In genomic region chr11:70220920-70221319, GRCh38 we compare ENCODE assay signal across 18 cellular contexts.
"Had no signal": no experiment of that assay in that cellular context is flagged by ENCODE, and none has a peak within 500 bp of the region (broad histone marks: within the 10 kb centered on the region; RNA-seq: fewer than 3 reads in every experiment).

No MANE protein-coding gene starts in this region.

- DNase-seq: activated CD4-positive, alpha-beta T cell treated with anti-CD3 and anti-CD28 coated beads for 48 hours; activated CD8-positive, alpha-beta memory T cell treated with anti-CD3 and anti-CD28 coated beads for 24 hours; activated naive CD4-positive, alpha-beta T cell treated with Interleukin-2 at 50 U/mL for 16 hours; activated naive CD8-positive, alpha-beta T cell treated with anti-CD3 and anti-CD28 coated beads, Interleukin-2, amount 50 U/mL, for 24 hours; caudate nucleus; colonic mucosa; kidney; left ventricle myocardium superior; mesenchymal stem cell; ovary; WERI-Rb-1 had no signal

- H3K36me3 ChIP-seq: colonic mucosa, ovary, tibial nerve, vagina, WERI-Rb-1 had no signal

- H3K27ac ChIP-seq: colonic mucosa, hepatocyte, ovary, skin epidermis, tibial nerve, vagina had no signal

- H3K9me3 Mint-ChIP-seq: activated naive CD8-positive, alpha-beta T cell treated with anti-CD3 and anti-CD28 coated beads, Interleukin-2, amount 50 U/mL, for 24 hours; stimulated activated memory B cell treated with anti-CD40 and anti-IgM and Interleukin-4, amounts not matched to agents 10 μg/mL and 1 μg/mL and 100 μg/mL, for 72 hours had no signal

- H3K79me2 ChIP-seq: hepatocyte had no signal

- H3K4me3 ChIP-seq: colonic mucosa, hepatocyte, ovary, skin epidermis, tibial nerve, vagina had no signal

- H3K4me3 Mint-ChIP-seq: activated naive CD8-positive, alpha-beta T cell treated with anti-CD3 and anti-CD28 coated beads, Interleukin-2, amount 50 U/mL, for 24 hours; nephron; stimulated activated memory B cell treated with anti-CD40 and anti-IgM and Interleukin-4, amounts not matched to agents 10 μg/mL and 1 μg/mL and 100 μg/mL, for 72 hours had no signal

- H2AFZ ChIP-seq: hepatocyte had no signal

- ATAC-seq: activated naive CD8-positive, alpha-beta T cell treated with anti-CD3 and anti-CD28 coated beads, Interleukin-2, amount 50 U/mL, for 24 hours; left ventricle myocardium superior; stimulated activated memory B cell treated with anti-CD40 and anti-IgM and Interleukin-4, amounts not matched to agents 10 μg/mL and 1 μg/mL and 100 μg/mL, for 72 hours had no signal

- H3K4me2 ChIP-seq: hepatocyte had no signal

- H3K27me3 ChIP-seq: colonic mucosa, hepatocyte, ovary, tibial nerve, vagina had no signal

- H3K4me1 ChIP-seq: colonic mucosa, vagina had no signal

- H3K27ac Mint-ChIP-seq: activated naive CD8-positive, alpha-beta T cell treated with anti-CD3 and anti-CD28 coated beads, Interleukin-2, amount 50 U/mL, for 24 hours; nephron; stimulated activated memory B cell treated with anti-CD40 and anti-IgM and Interleukin-4, amounts not matched to agents 10 μg/mL and 1 μg/mL and 100 μg/mL, for 72 hours had no signal

- FAIRE-seq: endothelial cell of umbilical vein, kidney had no signal

- H3K4me1 Mint-ChIP-seq: activated naive CD8-positive, alpha-beta T cell treated with anti-CD3 and anti-CD28 coated beads, Interleukin-2, amount 50 U/mL, for 24 hours; nephron; stimulated activated memory B cell treated with anti-CD40 and anti-IgM and Interleukin-4, amounts not matched to agents 10 μg/mL and 1 μg/mL and 100 μg/mL, for 72 hours had no signal

- H3K36me3 Mint-ChIP-seq: stimulated activated memory B cell treated with anti-CD40 and anti-IgM and Interleukin-4, amounts not matched to agents 10 μg/mL and 1 μg/mL and 100 μg/mL, for 72 hours had no signal

- H3K9me3 ChIP-seq: colonic mucosa, ovary, tibial nerve, vagina had no signal
